12 cellular contexts compared by ENCODE assay signal in the genomic region with DNA sequence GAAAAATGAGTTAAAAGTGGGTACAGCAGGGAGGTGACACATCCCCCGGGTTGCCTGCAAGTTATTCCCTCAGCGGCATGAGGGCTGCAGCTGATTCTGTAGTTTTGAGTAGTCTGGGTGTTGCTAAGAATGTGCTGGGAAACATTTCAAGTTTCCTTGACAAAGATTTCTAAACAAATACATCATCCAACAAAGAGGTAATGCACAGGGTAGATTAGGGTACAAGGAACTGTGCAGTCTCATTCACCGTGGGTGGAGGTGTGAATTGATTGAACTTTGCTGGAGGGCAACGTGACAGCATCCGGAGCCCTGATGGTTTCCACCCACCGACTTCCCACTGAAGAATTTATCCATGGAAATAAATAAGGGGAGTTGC. TPM values are rescaled to one million over a fixed set of nuclear protein-coding genes. Genes with fewer than 3 reads are reported as not detected.
A peak's percentile ranks its signal among the peaks of the same experiment; 100 is the strongest.
DNase-seq lines count a peak whose midpoint lies in the region; ATAC-seq and TF ChIP-seq lines count a peak whose summit lies in the region.
"Had no signal": no experiment of that assay in that cellular context is flagged by ENCODE, and none has a peak within 500 bp of the region (broad histone marks: within the 10 kb centered on the region; RNA-seq: fewer than 3 reads in every experiment).

No MANE protein-coding gene starts in this region.

- POLR2A ChIA-PET in activated CD4-positive, alpha-beta T cell treated with anti-CD3 and anti-CD28 coated beads for 36 hours (lab: Charles Lee) = interaction anchor here (0.6 kb wide), 1 partner anchor 26 kb away, joined by 3 read pairs; no protein-coding TSS in a partner anchor

- no peaks in the 10 kb centered on the region for H3K27me3 Mint-ChIP-seq in activated CD4-positive, alpha-beta T cell treated with anti-CD3 and anti-CD28 coated beads for 36 hours
- no peaks in the 10 kb centered on the region for H3K27me3 Mint-ChIP-seq in HFFc6 (ENCODE audit: insufficient read depth)
- H3K27me3 Mint-ChIP-seq in nephron (ENCODE audit: low read depth) = no peaks in the 10 kb centered on the region

- intact Hi-C loops in activated CD4-positive, alpha-beta T cell treated with anti-CD3 and anti-CD28 coated beads for 36 hours (cut with DNase I, micrococcal nuclease) = no loop called here

- H3K4me1 Mint-ChIP-seq in activated CD4-positive, alpha-beta T cell treated with anti-CD3 and anti-CD28 coated beads for 36 hours = peaks cover 39% of the 10 kb centered on the region
- H3K4me1 Mint-ChIP-seq in HFFc6 (ENCODE audit: low read depth) (peaks cover 62% of the 10 kb centered on the region), nephron (peaks cover 69% of the 10 kb centered on the region)

- CTCF ChIA-PET in activated CD4-positive, alpha-beta T cell treated with anti-CD3 and anti-CD28 coated beads for 36 hours (lab: Charles Lee) = interaction anchor here (0.9 to 1.2 kb wide), 3 partner anchors 8 to 16 kb away, joined by 3 read pairs; no protein-coding TSS in a partner anchor

- no peak overlapping the region for H3K4me3 Mint-ChIP-seq in activated CD4-positive, alpha-beta T cell treated with anti-CD3 and anti-CD28 coated beads for 36 hours
- H3K4me3 Mint-ChIP-seq in HFFc6 (peak overlapping the region; percentile 68), nephron (peak overlapping the region in 1 of 3 experiments; percentile 16)

- ATAC-seq in activated CD4-positive, alpha-beta T cell treated with anti-CD3 and anti-CD28 coated beads for 36 hours = peak; percentile 63
- ATAC-seq in HG02852 (IDR thresholded peaks at IDR 0.05; ENCODE audit: unreplicated experiment) (no peak), HG02981 (IDR thresholded peaks at IDR 0.05; ENCODE audit: unreplicated experiment) (no peak)
- ATAC-seq: psoas muscle had no signal

- H3K9me3 Mint-ChIP-seq in activated CD4-positive, alpha-beta T cell treated with anti-CD3 and anti-CD28 coated beads for 36 hours (ENCODE audit: low read depth) = no peaks in the 10 kb centered on the region
- H3K9me3 Mint-ChIP-seq in HFFc6 (no peaks in the 10 kb centered on the region), nephron (no peaks in the 10 kb centered on the region)

- no peak for DNase-seq in activated CD4-positive, alpha-beta T cell treated with anti-CD3 and anti-CD28 coated beads for 36 hours
- DNase-seq in activated CD4-positive, alpha-beta T cell treated with anti-CD3 and anti-CD28 coated beads, Interleukin-2, amount 50 U/mL, for 48 hours = no peak
- peak; percentile 81 for DNase-seq in HFFc6
- DNase-seq in dedifferentiated amniotic fluid mesenchymal stem cell (ENCODE audit: extremely low spot score) = peak; percentile 65
- DNase-seq in inferior parietal cortex (ENCODE audit: extremely low spot score) = no peak
- DNase-seq: NCI-H1048, psoas muscle, testis had no signal

- peaks cover 6% of the 10 kb centered on the region for H3K36me3 Mint-ChIP-seq in activated CD4-positive, alpha-beta T cell treated with anti-CD3 and anti-CD28 coated beads for 36 hours (ENCODE audit: low read depth)
- H3K36me3 Mint-ChIP-seq in HFFc6 (ENCODE audit: low read depth) (no peaks in the 10 kb centered on the region), nephron (ENCODE audit: low read depth) (no peaks in the 10 kb centered on the region)

- H3K27ac Mint-ChIP-seq in activated CD4-positive, alpha-beta T cell treated with anti-CD3 and anti-CD28 coated beads for 36 hours = peak overlapping the region; percentile 52
- H3K27ac Mint-ChIP-seq in HFFc6 (peak overlapping the region; percentile 97), nephron (peak overlapping the region in 2 of 3 experiments; percentile 34 to 58)

- TF ChIP-seq CTCF in HFFc6 (IDR thresholded peaks at IDR 0.05) (no peak), nephron (IDR thresholded peaks at IDR 0.05; ENCODE audit: unreplicated experiment in 3 of 3) (no peak)

RNA-seq across cellular contexts. Expression of a gene that starts 21.8 kb away (rescaled TPM):
- total RNA-seq in activated CD4-positive, alpha-beta T cell treated with anti-CD3 and anti-CD28 coated beads for 36 hours = 1 to 10 TPM; 5.1 to 5.6 TPM
- under 1 TPM; 0.38 to 0.70 (median 0.56) TPM for total RNA-seq in HFFc6 (2021; fragmentation: NEBNext Ultra II Directional; extraction: Animal tissue kit (Norgen Biotek cat#: 25700))
- total RNA-seq: A172 had no signal

RNA-seq across cellular contexts. Expression of a gene that starts 34.6 kb away (rescaled TPM):
- 10 to 100 TPM; 68.5 to 80.8 TPM for total RNA-seq in activated CD4-positive, alpha-beta T cell treated with anti-CD3 and anti-CD28 coated beads for 36 hours
- 100 to 1,000 TPM; 148 to 158 (median 153) TPM for total RNA-seq in HFFc6 (2021; fragmentation: NEBNext Ultra II Directional; extraction: Animal tissue kit (Norgen Biotek cat#: 25700))

RNA-seq across cellular contexts. Expression of a gene that starts 41.4 kb away (rescaled TPM):
- 10 to 100 TPM; 62.0 to 84.2 TPM for total RNA-seq in activated CD4-positive, alpha-beta T cell treated with anti-CD3 and anti-CD28 coated beads for 36 hours
- total RNA-seq in HFFc6 (2021; fragmentation: NEBNext Ultra II Directional; extraction: Animal tissue kit (Norgen Biotek cat#: 25700)) = 10 to 100 TPM; 32.1 to 40.5 (median 34.6) TPM

RNA-seq across cellular contexts. Expression of a gene that starts 41.9 kb away (rescaled TPM):
- 100 to 1,000 TPM; 103 to 114 TPM for total RNA-seq in activated CD4-positive, alpha-beta T cell treated with anti-CD3 and anti-CD28 coated beads for 36 hours
- 10 to 100 TPM; 37.2 to 82.0 (median 77.1) TPM for total RNA-seq in HFFc6 (2021; fragmentation: NEBNext Ultra II Directional; extraction: Animal tissue kit (Norgen Biotek cat#: 25700))

Comparison
In these comparisons a context has a peak if more than half of its experiments do, and no peak if none do; other contexts are left out.
1. DNase-seq: peak in HFFc6 (single experiment) and dedifferentiated amniotic fluid mesenchymal stem cell (single experiment); none in activated CD4-positive, alpha-beta T cell treated with anti-CD3 and anti-CD28 coated beads for 36 hours (single experiment), activated CD4-positive, alpha-beta T cell treated with anti-CD3 and anti-CD28 coated beads, Interleukin-2, amount 50 U/mL, for 48 hours (0 of 2) and inferior parietal cortex (single experiment).
2. H3K27ac Mint-ChIP-seq: peak in every context shown above with its lines; median percentile 97 in HFFc6; 52 in activated CD4-positive, alpha-beta T cell treated with anti-CD3 and anti-CD28 coated beads for 36 hours; 46 in nephron.